ENCODE assay signal across 13 cellular contexts in the genomic region with DNA sequence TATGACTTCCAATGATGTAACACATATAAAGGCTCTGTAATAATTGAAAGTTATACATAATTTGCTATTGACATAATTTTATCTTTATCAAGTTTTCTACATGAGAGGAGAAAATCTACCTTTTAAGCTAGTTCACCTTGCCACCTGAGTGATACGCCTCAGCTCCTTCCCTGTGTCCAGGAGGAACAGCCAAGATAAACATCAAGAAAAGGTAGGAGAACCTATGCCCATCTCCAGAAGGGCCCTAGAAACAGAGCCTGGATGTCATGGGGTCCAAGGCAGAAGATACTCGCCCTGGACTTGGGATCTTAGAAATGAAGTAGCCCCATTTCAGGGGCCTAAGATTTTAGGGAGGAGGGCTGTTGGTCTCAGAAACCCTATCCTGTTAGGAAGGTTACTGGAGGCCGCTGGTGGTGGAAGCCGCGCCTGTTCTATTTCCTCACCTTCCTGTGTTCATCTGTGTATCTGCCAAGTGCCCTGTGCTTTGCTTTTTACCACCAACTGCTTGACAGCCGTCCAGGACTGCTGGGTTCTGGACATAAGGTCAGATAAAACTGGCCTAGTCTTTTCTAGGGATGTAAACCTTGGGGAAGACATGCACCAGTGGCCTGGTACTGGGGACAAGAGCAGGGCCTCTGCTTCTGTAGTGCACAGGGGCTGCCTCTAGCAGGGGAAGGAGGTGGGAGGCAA.
A peak's percentile ranks its signal among the peaks of the same experiment; 100 is the strongest.
DNase-seq lines count a peak whose midpoint lies in the region; ATAC-seq and TF ChIP-seq lines count a peak whose summit lies in the region.
"Had no signal": no experiment of that assay in that cellular context is flagged by ENCODE, and none has a peak within 500 bp of the region (broad histone marks: within the 10 kb centered on the region; RNA-seq: fewer than 3 reads in every experiment).

No MANE protein-coding gene starts in this region.

- peak overlapping the region; percentile 67 to 76 for H3K27ac ChIP-seq in breast epithelium
- H3K27ac ChIP-seq in right cardiac atrium (ENCODE audit: low read length): peak overlapping the region; percentile 75

- H3K36me3 ChIP-seq in breast epithelium: no peaks in the 10 kb centered on the region

- ATAC-seq in right cardiac atrium: peak; percentile 84 to 87
- peak; percentile 78 for ATAC-seq in sciatic nerve
- ATAC-seq in HG03457 (IDR thresholded peaks at IDR 0.05; ENCODE audit: unreplicated experiment): no peak
- ATAC-seq: stimulated activated effector memory CD8-positive, alpha-beta T cell treated with anti-CD3 and anti-CD28 coated beads, Interleukin-12 subunit alpha, Interleukin-12 subunit beta, amount 100 ng/mL, for 72 hours had no signal

- TF ChIP-seq POLR2A in breast epithelium (IDR thresholded peaks at IDR 0.05): no peak

- intact Hi-C loops in breast epithelium (cut with DNase I; ENCODE audit: low total_unique reads): no loop called here
- intact Hi-C loops in right cardiac atrium (cut with DNase I): loop anchor here in 2 of 4 donors (10.0 kb wide), 2 partner anchors 181 to 271 kb away; partner anchors contain the start of gene ARID1B (in 1 of the 2)
- intact Hi-C loops in sciatic nerve (cut with DNase I): no loop called here

- H3K4me1 ChIP-seq in breast epithelium (peaks cover 0 to 20% of the 10 kb centered on the region in 2 donors), right cardiac atrium (ENCODE audit: control insufficient read depth, insufficient read depth, low read length) (peaks cover 15% of the 10 kb centered on the region)

- H3K27me3 ChIP-seq in breast epithelium (no peaks in the 10 kb centered on the region), right cardiac atrium (ENCODE audit: control insufficient read depth, insufficient read depth) (no peaks in the 10 kb centered on the region)

- peak; percentile 70 for DNase-seq in GF-D8 (lab: John Stamatoyannopoulos, UW)
- peak in 1 of 2 donors; percentile 53 for DNase-seq in breast epithelium (ENCODE audit: low spot score in 2 of 2)
- peak; percentile 63 to 83 (median 76) for DNase-seq in right cardiac atrium
- DNase-seq in sciatic nerve (ENCODE audit: low spot score): no peak
- DNase-seq in iPS-NIHi11 (ENCODE audit: low spot score): no peak
- no peak for DNase-seq in activated gamma-delta T cell treated with Interleukin-2 at 50 U/mL for 16 hours
- DNase-seq in NCI-H510A treated with DMSO at 0.1 percent for 48 hours (lab: John Stamatoyannopoulos, UW): no peak
- DNase-seq: effector memory CD4-positive, alpha-beta T cell; NCI-H1436; stimulated activated CD4-positive, alpha-beta T cell treated with anti-CD3 and anti-CD28 coated beads, Interleukin-12 subunit alpha, Interleukin-12 subunit beta, amount 100 ng/mL, for 4 hours; T1000 had no signal

- TF ChIP-seq CTCF in breast epithelium (IDR thresholded peaks at IDR 0.05): no peak

- WGBS in right cardiac atrium: 46% methylated on average over 6 of the region's 6 CpGs

- H3K4me3 ChIP-seq in breast epithelium: no peak overlapping the region
- H3K4me3 ChIP-seq in right cardiac atrium (ENCODE audit: low read length): no peak overlapping the region

- no peaks in the 10 kb centered on the region for H3K9me3 ChIP-seq in breast epithelium
- H3K9me3 ChIP-seq in right cardiac atrium (ENCODE audit: control insufficient read depth, low read length): no peaks in the 10 kb centered on the region

Comparison
In these comparisons a context has a peak if more than half of its experiments do, and no peak if none do; other contexts are left out.
1. DNase-seq: peak in GF-D8 (single experiment) and right cardiac atrium (3 of 3); none in sciatic nerve (single experiment), iPS-NIHi11 (single experiment), activated gamma-delta T cell treated with Interleukin-2 at 50 U/mL for 16 hours (single experiment) and NCI-H510A treated with DMSO at 0.1 percent for 48 hours (single experiment).